8 cellular contexts compared by ENCODE assay signal in the genomic region with DNA sequence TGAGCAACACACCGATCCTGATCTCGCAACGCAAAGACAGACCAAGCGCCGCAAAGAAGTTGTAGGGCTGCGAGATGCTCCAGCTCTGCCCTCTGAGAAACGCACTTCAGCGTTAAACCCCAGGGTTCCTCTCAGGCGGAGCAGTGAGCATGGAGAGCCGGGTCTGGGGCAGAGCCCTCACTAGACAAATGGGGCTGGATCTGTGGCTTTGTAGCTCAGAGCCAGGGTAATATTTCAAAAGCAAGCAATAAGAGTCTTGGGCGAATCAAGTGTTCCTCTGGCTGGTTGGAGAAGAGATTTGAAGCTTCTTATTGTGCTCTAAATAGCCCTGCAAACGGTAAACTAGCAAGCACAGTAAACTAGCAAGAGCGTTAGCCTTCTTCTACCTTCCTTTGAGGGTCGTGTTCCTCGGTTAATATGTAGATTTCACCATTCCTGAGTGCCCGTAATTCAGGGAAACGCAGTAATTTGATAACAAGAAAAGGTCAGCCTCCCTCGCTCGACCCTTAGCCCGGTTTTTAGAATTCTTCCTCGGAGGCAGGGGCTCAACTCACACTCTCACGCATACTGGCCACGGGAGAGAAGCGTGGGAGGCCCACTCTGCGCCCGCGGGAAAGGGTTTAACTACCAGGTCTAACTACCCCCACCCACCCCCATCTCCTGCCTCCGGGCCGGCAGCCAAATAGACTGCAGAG. TPM values are rescaled to one million over a fixed set of nuclear protein-coding genes. Genes with fewer than 3 reads are reported as not detected.
DNase-seq lines count a peak whose midpoint lies in the region; ATAC-seq and TF ChIP-seq lines count a peak whose summit lies in the region.

No MANE protein-coding gene starts in this region.

- peaks cover 4% of the 10 kb centered on the region for H3K4me1 Mint-ChIP-seq in osteocyte (ENCODE audit: unreplicated experiment)

- TF ChIP-seq CTCF in osteocyte (IDR thresholded peaks at IDR 0.05) = no peak

- DNase-seq in activated CD8-positive, alpha-beta memory T cell treated with anti-CD3 and anti-CD28 coated beads, Interleukin-2, amount 50 U/mL, for 4 hours = peak; percentile 16
- DNase-seq in activated CD8-positive, alpha-beta memory T cell treated with anti-CD3 and anti-CD28 coated beads for 24 hours = no peak
- DNase-seq in NCI-H226 (peak; percentile 89), osteocyte (ENCODE audit: extremely low spot score, unreplicated experiment) (no peak), DMS153 (lab: John Stamatoyannopoulos, UW) (no peak)

- H3K27ac Mint-ChIP-seq in osteocyte (ENCODE audit: unreplicated experiment) = no peak overlapping the region

- ATAC-seq in esophagus mucosa = peak; percentile 51
- ATAC-seq in HG03457 (IDR thresholded peaks at IDR 0.05; ENCODE audit: unreplicated experiment) = no peak
- no peak for ATAC-seq in HG03520 (IDR thresholded peaks at IDR 0.05; ENCODE audit: unreplicated experiment)

- H3K36me3 Mint-ChIP-seq in osteocyte (ENCODE audit: unreplicated experiment) = no peaks in the 10 kb centered on the region

- H3K27me3 Mint-ChIP-seq in osteocyte (ENCODE audit: unreplicated experiment) = peaks cover 73% of the 10 kb centered on the region

- no peaks in the 10 kb centered on the region for H3K9me3 Mint-ChIP-seq in osteocyte (ENCODE audit: unreplicated experiment)

- peak overlapping the region; percentile 7 for H3K4me3 Mint-ChIP-seq in osteocyte (ENCODE audit: unreplicated experiment)

RNA-seq across cellular contexts. Expression of a gene that starts 6.7 kb away (rescaled TPM):
- 22.2 TPM for total RNA-seq in esophagus mucosa
- 11.7 and 13.7 TPM in 2 replicates for total RNA-seq in osteocyte

Comparison
In these comparisons a context has a peak if more than half of its experiments do, and no peak if none do; other contexts are left out.
1. DNase-seq: peak in activated CD8-positive, alpha-beta memory T cell treated with anti-CD3 and anti-CD28 coated beads, Interleukin-2, amount 50 U/mL, for 4 hours (single experiment) and NCI-H226 (single experiment); none in activated CD8-positive, alpha-beta memory T cell treated with anti-CD3 and anti-CD28 coated beads for 24 hours (single experiment), osteocyte (single experiment) and DMS153 (single experiment).